27 cellular contexts compared by ENCODE assay signal in the genomic region with DNA sequence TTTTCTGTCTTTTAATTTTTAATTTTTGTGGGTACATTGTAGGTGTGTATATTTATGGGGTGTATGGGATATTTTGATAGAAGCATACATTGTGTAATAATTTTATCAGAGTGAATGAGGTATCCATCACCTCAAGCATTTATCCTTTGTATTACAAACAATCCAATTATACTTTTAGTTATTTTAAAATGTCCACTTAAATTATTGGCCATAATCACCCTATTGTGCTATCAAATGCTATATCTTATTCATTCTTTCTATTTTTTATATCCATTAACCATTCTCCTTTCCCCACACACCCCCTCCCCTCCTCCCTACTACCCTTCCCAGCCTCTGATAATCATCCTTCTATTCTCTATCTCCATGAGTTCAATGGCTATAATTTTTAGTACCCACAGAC.
"Had no signal": no experiment of that assay in that cellular context is flagged by ENCODE, and none has a peak within 500 bp of the region (broad histone marks: within the 10 kb centered on the region; RNA-seq: fewer than 3 reads in every experiment).

No MANE protein-coding gene starts in this region.

- H3K36me3 ChIP-seq: stomach, suprapubic skin, thoracic aorta, thyroid gland, tibial artery, tibial nerve, transverse colon, upper lobe of left lung, upper lobe of right lung, uterus, vagina had no signal

- FAIRE-seq: urothelium cell line had no signal

- H3K4me1 ChIP-seq: stomach, suprapubic skin, testis, thyroid gland, tibial artery, tibial nerve, transverse colon, upper lobe of left lung, upper lobe of right lung, uterus, vagina had no signal

- H3K27me3 ChIP-seq: suprapubic skin, testis, thyroid gland, tibial artery, tibial nerve, transverse colon, upper lobe of left lung, upper lobe of right lung, uterus, vagina had no signal

- H3K4me3 ChIP-seq: stomach, suprapubic skin, testis, thoracic aorta, thyroid gland, tibial artery, tibial nerve, transverse colon, upper lobe of left lung, upper lobe of right lung, uterus, vagina had no signal

- H3K9me3 ChIP-seq: stomach, suprapubic skin, testis, thoracic aorta, thyroid gland, tibial artery, tibial nerve, transverse colon, upper lobe of left lung, upper lobe of right lung, uterus, vagina had no signal

- DNase-seq: stimulated activated CD4-positive, alpha-beta T cell treated with anti-CD3 and anti-CD28 coated beads, Interleukin-2, amount 100 ng/mL, for 48 hours; stimulated activated CD4-positive, alpha-beta T cell treated with anti-CD3 and anti-CD28 coated beads, Interleukin-4, amount 100 ng/mL, for 1 hour; stimulated activated CD4-positive, alpha-beta T cell treated with anti-CD3 and anti-CD28 coated beads, Interleukin-4, amount 100 ng/mL, for 24 hours; stimulated activated CD4-positive, alpha-beta T cell treated with anti-CD3 and anti-CD28 coated beads, Interleukin-4, amount 100 ng/mL, for 4 hours; stimulated activated CD8-positive, alpha-beta memory T cell treated with anti-CD3 and anti-CD28 coated beads, Interleukin-4, amount 100 ng/mL, for 48 hours; stimulated activated naive B cell treated with anti-CD40 and anti-IgM and Interleukin-4, amounts not matched to agents 10 μg/mL and 1 μg/mL and 100 μg/mL, for 72 hours; stimulated activated naive CD4-positive, alpha-beta T cell; stimulated activated naive CD4-positive, alpha-beta T cell treated with Interleukin-2 at 50 U/mL for 16 hours; stimulated activated naive CD8-positive, alpha-beta T cell treated with anti-CD3 and anti-CD28 coated beads, Interleukin-15, amount 100 ng/mL, for 72 hours; stimulated activated naive CD8-positive, alpha-beta T cell treated with anti-CD3 and anti-CD28 coated beads, Interleukin-15, Interleukin-2, amounts not matched to agents 100 U/mL and 50 U/mL, for 24 hours; stomach; substantia nigra; testis; thyroid gland; tibial artery; transverse colon; trophoblast cell; upper lobe of left lung; upper lobe of right lung; uterus had no signal

- H3K27ac ChIP-seq: stomach, suprapubic skin, testis, thoracic aorta, thyroid gland, tibial artery, tibial nerve, transverse colon, upper lobe of left lung, upper lobe of right lung, uterus, vagina had no signal

- ATAC-seq: stimulated activated effector memory CD8-positive, alpha-beta T cell treated with anti-CD3 and anti-CD28 coated beads, Interleukin-12 subunit alpha, Interleukin-12 subunit beta, amount 100 ng/mL, for 72 hours; stimulated activated memory B cell treated with anti-CD40 and anti-IgM and Interleukin-4, amounts not matched to agents 10 μg/mL and 1 μg/mL and 100 μg/mL, for 72 hours; stimulated activated naive B cell treated with anti-CD40 and anti-IgM and Interleukin-4, amounts not matched to agents 10 μg/mL and 1 μg/mL and 100 μg/mL, for 72 hours; stimulated activated naive CD8-positive, alpha-beta T cell treated with anti-CD3 and anti-CD28 coated beads, Interleukin-15, amount 100 ng/mL, for 72 hours; stimulated activated naive CD8-positive, alpha-beta T cell treated with anti-CD3 and anti-CD28 coated beads, Interleukin-15, Interleukin-2, amounts not matched to agents 100 U/mL and 50 U/mL, for 24 hours; upper lobe of right lung had no signal
